ENCODE assay signal across 9 cellular contexts in the genomic region with DNA sequence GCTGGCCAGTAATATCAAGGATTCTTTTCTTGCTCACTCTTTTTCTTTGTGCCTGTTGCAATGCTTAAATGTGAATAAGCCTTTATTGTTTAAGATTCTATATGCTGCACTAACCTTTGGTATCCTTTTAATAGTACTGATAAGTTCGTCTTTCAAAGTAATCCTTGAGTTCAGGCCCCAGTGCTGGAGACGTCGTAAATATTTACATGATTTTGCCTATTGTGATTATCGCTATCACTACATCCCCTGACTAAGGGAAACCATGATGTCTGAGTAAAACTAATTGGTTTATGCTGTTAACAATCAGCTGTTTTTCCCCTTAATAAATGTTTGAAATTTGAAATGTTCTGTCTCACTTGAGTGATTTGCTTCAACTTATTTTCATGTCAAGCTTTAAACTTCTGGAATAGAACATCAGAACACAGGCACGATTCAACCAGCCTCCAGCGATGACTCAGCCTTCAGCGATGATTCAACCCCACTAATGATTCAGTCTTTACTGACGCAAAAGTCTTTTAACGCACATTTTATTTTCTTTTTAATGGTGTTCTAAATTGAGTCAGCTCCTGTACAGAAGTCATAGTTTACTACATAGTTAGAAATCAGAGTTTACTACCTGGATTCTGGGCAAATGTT. TPM values are rescaled to one million over a fixed set of nuclear protein-coding genes. Genes with fewer than 3 reads are reported as not detected.
A peak's percentile ranks its signal among the peaks of the same experiment; 100 is the strongest.
DNase-seq lines count a peak whose midpoint lies in the region; FAIRE-seq and TF ChIP-seq lines count a peak whose summit lies in the region.
"Had no signal": no experiment of that assay in that cellular context is flagged by ENCODE, and none has a peak within 500 bp of the region (broad histone marks: within the 10 kb centered on the region; RNA-seq: fewer than 3 reads in every experiment).

No MANE protein-coding gene starts in this region.

- no peaks in the 10 kb centered on the region for H3K27me3 ChIP-seq in endothelial cell of umbilical vein (ENCODE audit: control insufficient read depth in 2 of 2, insufficient read depth in 2 of 2, low read length in 2 of 2)

- peak overlapping the region; percentile 69 for H3K27ac ChIP-seq in endothelial cell of umbilical vein (ENCODE audit: insufficient read depth, low read depth, low read length)

- TF ChIP-seq POLR2A in endothelial cell of umbilical vein (IDR thresholded peaks at IDR 0.05; ENCODE audit: low read depth, low read length), result no peak

- peaks cover 1 to 4% of the 10 kb centered on the region in 2 experiments for H3K36me3 ChIP-seq in endothelial cell of umbilical vein (ENCODE audit: control insufficient read depth in 2 of 2, extremely low read depth in 1 of 2, insufficient read depth in 2 of 2, low read length in 2 of 2)

- POLR2A ChIA-PET in endothelial cell of umbilical vein (lab: Charles Lee), result no interaction called here

- TSS peak; percentile 35 for BruUV-seq in endothelial cell of umbilical vein (replicated peaks; lab: Mats Ljungman, UMichigan)

- H3K79me2 ChIP-seq in endothelial cell of umbilical vein (ENCODE audit: control insufficient read depth, insufficient read depth, low read length), result peaks cover 11% of the 10 kb centered on the region

- peak; percentile 98 for FAIRE-seq in endothelial cell of umbilical vein (lab: Jason Lieb, UNC)

- dilution Hi-C loops in endothelial cell of umbilical vein (cut with MboI; ENCODE audit: extremely low pct_ligation_motif_present, low sequenced_read_pairs), result no loop called here

- intact Hi-C loops in endothelial cell of umbilical vein (cut with micrococcal nuclease), result loop anchor here (1.0 kb wide), 1 partner anchor 20 kb away; the partner anchor contains the start of gene PRMT3
- intact Hi-C loops in posterior cingulate gyrus (cut with DNase I), result no loop called here

- no peak for TF ChIP-seq CTCF in endothelial cell of umbilical vein (IDR thresholded peaks at IDR 0.05; ENCODE audit: extremely low read depth in 1 of 2, insufficient read depth in 1 of 2, low read depth in 1 of 2, low read length in 2 of 2)

- CTCF ChIA-PET in endothelial cell of umbilical vein (lab: Charles Lee), result interaction anchor here (0.9 to 4.8 kb wide), 7 partner anchors 9 to 242 kb away, joined by 3 to 50 read pairs (median 5); no protein-coding TSS in a partner anchor

- H3K4me2 ChIP-seq in endothelial cell of umbilical vein (ENCODE audit: insufficient read depth, low read length), result peak overlapping the region; percentile 65

- no peaks in the 10 kb centered on the region for H3K9me1 ChIP-seq in endothelial cell of umbilical vein (replicated peaks; ENCODE audit: control insufficient read depth, extremely low read depth, insufficient read depth, low read length)

- peak; percentile 75 for DNase-seq in activated naive CD4-positive, alpha-beta T cell treated with Interleukin-2 at 50 U/mL for 16 hours
- DNase-seq in activated naive CD4-positive, alpha-beta T cell (lab: John Stamatoyannopoulos, UW), result no peak
- peak; percentile 65 for DNase-seq in activated CD4-positive, alpha-beta T cell treated with anti-CD3 and anti-CD28 coated beads, Interleukin-2, amount 50 U/mL, for 4 hours
- DNase-seq in endothelial cell of umbilical vein (ENCODE audit: low read depth, low spot score) (peak; percentile 91), posterior cingulate gyrus (peak in 7 of 10 donors; percentile 37 to 91 (median 58)), ecto neural progenitor cell (ENCODE audit: low spot score) (no peak), NCI-H187 treated with DMSO at 0.1 percent for 48 hours (lab: John Stamatoyannopoulos, UW) (no peak), NCI-H2227 (lab: John Stamatoyannopoulos, UW; ENCODE audit: unreplicated experiment) (no peak)
- DNase-seq: DND-41 had no signal

- H3K9me3 ChIP-seq in endothelial cell of umbilical vein (replicated peaks; ENCODE audit: control insufficient read depth, insufficient read depth, low read length), result no peaks in the 10 kb centered on the region

- peak overlapping the region; percentile 3 for H2AFZ ChIP-seq in endothelial cell of umbilical vein (ENCODE audit: low read depth, low read length)

- no peaks in the 10 kb centered on the region for H4K20me1 ChIP-seq in endothelial cell of umbilical vein (replicated peaks; ENCODE audit: control insufficient read depth, extremely low read depth, insufficient read depth, low read length)

- no peak overlapping the region for H3K4me3 ChIP-seq in endothelial cell of umbilical vein (replicated peaks in 1 of 3; ENCODE audit: insufficient read depth in 1 of 3, low read depth in 1 of 3, low read length in 3 of 3)

- H3K9ac ChIP-seq in endothelial cell of umbilical vein (replicated peaks; ENCODE audit: extremely low read depth, insufficient read depth, low read length), result peak overlapping the region; percentile 30

- peaks cover 40% of the 10 kb centered on the region for H3K4me1 ChIP-seq in endothelial cell of umbilical vein (ENCODE audit: control insufficient read depth, extremely low read depth, insufficient read depth, low read length)

TF ChIP-seq in endothelial cell of umbilical vein, 7 proteins besides CTCF, POLR2A, EP300 and RAD21:
- TF ChIP-seq POLR2AphosphoS5 (IDR thresholded peaks at IDR 0.05; ENCODE audit: insufficient read depth, low read depth, low read length), result peak; percentile 46
- TF ChIP-seq EZH2 (IDR thresholded peaks at IDR 0.05; ENCODE audit: borderline replicate concordance, low read depth, low read length, severe bottlenecking), result no peak
- TF ChIP-seq MAX (IDR thresholded peaks at IDR 0.05; ENCODE audit: insufficient read depth, insufficient read length), result no peak
- no peak for TF ChIP-seq MYC (IDR thresholded peaks at IDR 0.05; ENCODE audit: low read depth, low read length)
- peak; percentile 100 for TF ChIP-seq FOS (IDR thresholded peaks at IDR 0.05; ENCODE audit: borderline replicate concordance, insufficient read depth, low read length)
- TF ChIP-seq JUN (IDR thresholded peaks at IDR 0.05; ENCODE audit: borderline replicate concordance, insufficient read depth, insufficient read length, low read depth), result peak; percentile 98
TF ChIP-seq in endothelial cell of umbilical vein: peak in this region for 3.

RNA-seq across cellular contexts. Expression of gene HTATIP2, which starts 3.9 kb away (rescaled TPM):
- 54.4 and 57.6 TPM in 2 replicates for total RNA-seq in endothelial cell of umbilical vein
- 26.6 and 37.2 TPM in 2 replicates for polyA plus RNA-seq in endothelial cell of umbilical vein
- 49.2 and 52.9 TPM in 2 replicates for polyA plus RNA-seq in endothelial cell of umbilical vein (2011; cell fraction: cytosol; rRNA removed)
- 27.9 and 40.4 TPM in 2 replicates for polyA plus RNA-seq in endothelial cell of umbilical vein (2011; cell fraction: nucleus; rRNA removed)
- polyA plus RNA-seq in endothelial cell of umbilical vein (2012), result 84.4 and 87.3 TPM in 2 replicates
- 40.7 and 43.4 TPM in 2 replicates for polyA minus RNA-seq in endothelial cell of umbilical vein
- polyA minus RNA-seq in endothelial cell of umbilical vein (2011; cell fraction: cytosol; rRNA and poly(A)+ RNA removed), result 52.8 TPM
- polyA minus RNA-seq in endothelial cell of umbilical vein (2011; cell fraction: nucleus; rRNA and poly(A)+ RNA removed), result 12.0 and 14.2 TPM in 2 replicates

RNA-seq across cellular contexts. Expression of gene PRMT3, which starts 20.1 kb away (rescaled TPM):
- total RNA-seq in endothelial cell of umbilical vein, result 13.3 and 15.2 TPM in 2 replicates
- 5.0 and 6.2 TPM in 2 replicates for polyA plus RNA-seq in endothelial cell of umbilical vein
- polyA plus RNA-seq in endothelial cell of umbilical vein (2011; cell fraction: cytosol; rRNA removed), result 8.1 and 8.3 TPM in 2 replicates
- 10.0 and 13.2 TPM in 2 replicates for polyA plus RNA-seq in endothelial cell of umbilical vein (2011; cell fraction: nucleus; rRNA removed)
- 13.1 and 18.2 TPM in 2 replicates for polyA plus RNA-seq in endothelial cell of umbilical vein (2012)
- 7.7 and 9.0 TPM in 2 replicates for polyA minus RNA-seq in endothelial cell of umbilical vein
- 30.2 TPM for polyA minus RNA-seq in endothelial cell of umbilical vein (2011; cell fraction: cytosol; rRNA and poly(A)+ RNA removed)
- 16.5 and 16.9 TPM in 2 replicates for polyA minus RNA-seq in endothelial cell of umbilical vein (2011; cell fraction: nucleus; rRNA and poly(A)+ RNA removed)

Comparison
In these comparisons a context has a peak if more than half of its experiments do, and no peak if none do; other contexts are left out.
1. DNase-seq: peak in activated naive CD4-positive, alpha-beta T cell treated with Interleukin-2 at 50 U/mL for 16 hours (single experiment), activated CD4-positive, alpha-beta T cell treated with anti-CD3 and anti-CD28 coated beads, Interleukin-2, amount 50 U/mL, for 4 hours (2 of 2), endothelial cell of umbilical vein (single experiment) and posterior cingulate gyrus (7 of 10); none in activated naive CD4-positive, alpha-beta T cell (0 of 4), ecto neural progenitor cell (single experiment), NCI-H187 treated with DMSO at 0.1 percent for 48 hours (single experiment) and NCI-H2227 (single experiment).